8 cellular contexts compared by ENCODE assay signal in genomic region chr1:162632234-162632666, GRCh38. TPM values are rescaled to one million over a fixed set of nuclear protein-coding genes. Genes with fewer than 3 reads are reported as not detected.
DNase-seq lines count a peak whose midpoint lies in the region; ATAC-seq and TF ChIP-seq lines count a peak whose summit lies in the region.

Gene DDR2 (plus strand): TSS chr1:162632464. CDS start chr1:162719064, 86,600 bp downstream.

- H3K36me3 Mint-ChIP-seq in type B pancreatic cell = no peaks in the 10 kb centered on the region

- H3K4me1 Mint-ChIP-seq in type B pancreatic cell (ENCODE audit: unreplicated experiment) = peaks cover 48% of the 10 kb centered on the region

- H3K14ac ChIP-seq in IMR-90 (replicated peaks; ENCODE audit: low read depth, low read length) (peak within 1 kb of the TSS; percentile 98), mesenchymal stem cell (ENCODE audit: low read length in 2 of 2) (no peak within 1 kb of the TSS)

- H3K4me3 Mint-ChIP-seq in type B pancreatic cell = peak within 1 kb of the TSS; percentile 88

- TF ChIP-seq RAD21 in IMR-90 (IDR thresholded peaks at IDR 0.05; ENCODE audit: low read length) = no peak

- peak; percentile 96 for DNase-seq in IMR-90
- DNase-seq in colonic mucosa = peak; percentile 57
- peak; percentile 82 for DNase-seq in mesenchymal stem cell
- no peak for DNase-seq in type B pancreatic cell (ENCODE audit: extremely low spot score, unreplicated experiment)
- DNase-seq in NCI-H526 treated with DMSO at 0.1 percent for 48 hours (lab: John Stamatoyannopoulos, UW) = no peak

- H3K27ac ChIP-seq in IMR-90 (ENCODE audit: insufficient read depth, low read length) = peak within 1 kb of the TSS; percentile 93
- peak within 1 kb of the TSS; percentile 73 for H3K27ac ChIP-seq in colonic mucosa
- peak within 1 kb of the TSS; percentile 95 for H3K27ac ChIP-seq in mesenchymal stem cell (ENCODE audit: low read length, poor library complexity, severe bottlenecking)

- in situ Hi-C loops in IMR-90 (cut with MboI; ENCODE audit: low sequenced_read_pairs) = no loop called here

- H3K27ac Mint-ChIP-seq in type B pancreatic cell = peak within 1 kb of the TSS; percentile 37

- POLR2A ChIA-PET in IMR-90 (lab: Charles Lee; ENCODE audit: unreplicated experiment) = interaction anchor here (0.8 to 1.3 kb wide), 4 partner anchors 12 to 146 kb away, joined by 3 read pairs; no protein-coding TSS in a partner anchor

- peak within 1 kb of the TSS; percentile 96 for H3K23ac ChIP-seq in IMR-90 (ENCODE audit: low read depth, low read length)
- no peak within 1 kb of the TSS for H3K23ac ChIP-seq in mesenchymal stem cell (ENCODE audit: low read length in 2 of 2)

- peak within 1 kb of the TSS; percentile 71 for H3K4me2 ChIP-seq in IMR-90 (ENCODE audit: low read depth, low read length)
- peak within 1 kb of the TSS; percentile 62 for H3K4me2 ChIP-seq in mesenchymal stem cell (ENCODE audit: low read length, poor library complexity, severe bottlenecking)

- peak within 1 kb of the TSS; percentile 99 for H3K56ac ChIP-seq in IMR-90 (ENCODE audit: extremely low read depth, insufficient read depth, low read length)

- H2BK120ac ChIP-seq in IMR-90 (ENCODE audit: low read depth, low read length) (peak within 1 kb of the TSS; percentile 96), mesenchymal stem cell (ENCODE audit: low read depth, low read length) (peak within 1 kb of the TSS; percentile 93)

- H3K27me3 ChIP-seq in IMR-90 (ENCODE audit: control insufficient read depth, insufficient read depth, low read length) = no peaks in the 10 kb centered on the region
- no peaks in the 10 kb centered on the region for H3K27me3 ChIP-seq in colonic mucosa
- no peaks in the 10 kb centered on the region for H3K27me3 ChIP-seq in mesenchymal stem cell (ENCODE audit: control insufficient read depth in 1 of 2, insufficient read depth in 1 of 2, low read length in 2 of 2)

- H3K27me3 Mint-ChIP-seq in type B pancreatic cell = no peaks in the 10 kb centered on the region

- H2AFZ ChIP-seq in IMR-90 (replicated peaks; ENCODE audit: low read length, poor library complexity) = peak within 1 kb of the TSS; percentile 66
- no peak within 1 kb of the TSS for H2AFZ ChIP-seq in mesenchymal stem cell (ENCODE audit: low read depth, low read length)

- dilution Hi-C loops in IMR-90 (cut with HindIII; ENCODE audit: low sequenced_read_pairs, unreplicated experiment) = no loop called here

- peak within 1 kb of the TSS; percentile 91 for H2AK9ac ChIP-seq in IMR-90 (replicated peaks; ENCODE audit: low read depth, low read length, poor library complexity)

- WGBS in IMR-90 (ENCODE audit: extremely low coverage in 2 of 2, insufficient read length in 1 of 2), 2 experiments = no CpG with 5 or more reads among the region's 4 CpGs
- WGBS in mesenchymal stem cell = 67% methylated on average over 4 of the region's 4 CpGs

- BruUV-seq in IMR-90 (replicated peaks; lab: Mats Ljungman, UMichigan) = no TSS peak

- H2AK5ac ChIP-seq in IMR-90 (ENCODE audit: low read depth, low read length) (peak within 1 kb of the TSS; percentile 92), mesenchymal stem cell (ENCODE audit: low read length, severe bottlenecking) (peak within 1 kb of the TSS; percentile 26)

- peak within 1 kb of the TSS; percentile 92 for H3K9ac ChIP-seq in IMR-90 (ENCODE audit: low read depth, low read length)
- peak within 1 kb of the TSS; percentile 27 to 44 for H3K9ac ChIP-seq in colonic mucosa (ENCODE audit: low read depth in 2 of 2, low read length in 2 of 2)
- peak within 1 kb of the TSS; percentile 96 for H3K9ac ChIP-seq in mesenchymal stem cell (ENCODE audit: low read length)

- H4K8ac ChIP-seq in IMR-90 (ENCODE audit: low read depth in 2 of 2, low read length in 2 of 2) (peak within 1 kb of the TSS; percentile 74 to 88), mesenchymal stem cell (ENCODE audit: low read length) (peak within 1 kb of the TSS; percentile 86)

- H3K4ac ChIP-seq in IMR-90 (ENCODE audit: low read depth, low read length) (peak within 1 kb of the TSS; percentile 97), mesenchymal stem cell (ENCODE audit: low read depth in 1 of 2, low read length in 2 of 2) (peak within 1 kb of the TSS; percentile 5 to 71)

- H3K18ac ChIP-seq in IMR-90 (ENCODE audit: low read depth, low read length) (peak within 1 kb of the TSS; percentile 97), mesenchymal stem cell (ENCODE audit: low read depth in 1 of 2, low read length in 2 of 2) (peak within 1 kb of the TSS; percentile 72 to 88)

- H3K9me3 ChIP-seq in IMR-90 (ENCODE audit: control insufficient read depth, insufficient read depth, low read length) (no peaks in the 10 kb centered on the region), colonic mucosa (no peaks in the 10 kb centered on the region), mesenchymal stem cell (ENCODE audit: control insufficient read depth, low read length) (no peaks in the 10 kb centered on the region)

- peaks cover 22% of the 10 kb centered on the region for H3K9me1 ChIP-seq in IMR-90 (ENCODE audit: insufficient read depth, low read length)

- H2BK15ac ChIP-seq in IMR-90 (ENCODE audit: low read depth, low read length) (peak within 1 kb of the TSS; percentile 91; the same call in 2 of the 3 replicates), mesenchymal stem cell (ENCODE audit: low read depth, poor library complexity, severe bottlenecking) (peak within 1 kb of the TSS; percentile 82)

- no peaks in the 10 kb centered on the region for H3K9me3 Mint-ChIP-seq in type B pancreatic cell

- intact Hi-C loops in IMR-90 (cut with micrococcal nuclease) = loop anchor here (1.0 to 10.0 kb wide), 4 partner anchors 19 to 143 kb away; no protein-coding TSS in a partner anchor
- intact Hi-C loops in colonic mucosa (cut with DNase I) = loop anchor here (5.0 kb wide), 1 partner anchor 45 kb away; no protein-coding TSS in a partner anchor

- peak within 1 kb of the TSS; percentile 94 for H4K5ac ChIP-seq in IMR-90 (ENCODE audit: low read depth, low read length)

- peak; percentile 72; the same call in 1 of the 2 replicates for TF ChIP-seq POLR2A in IMR-90 (IDR thresholded peaks at IDR 0.05; ENCODE audit: low read depth, low read length)

- H3K4me3 ChIP-seq in IMR-90 (ENCODE audit: insufficient read depth, low read depth, low read length) (peak within 1 kb of the TSS; percentile 76), colonic mucosa (peak within 1 kb of the TSS; percentile 18), mesenchymal stem cell (ENCODE audit: insufficient read depth in 1 of 2, low read depth in 1 of 2, low read length in 2 of 2) (peak within 1 kb of the TSS; percentile 34 to 97)

- peak; percentile 42 for ATAC-seq in IMR-90 (ENCODE audit: low read depth)
- no peak for ATAC-seq in GM19455 (IDR thresholded peaks at IDR 0.05; ENCODE audit: unreplicated experiment)
- ATAC-seq in HG02973 (IDR thresholded peaks at IDR 0.05; ENCODE audit: unreplicated experiment) = no peak
- no peak for ATAC-seq in HG03280 (IDR thresholded peaks at IDR 0.05; ENCODE audit: unreplicated experiment)

- H3K36me3 ChIP-seq in IMR-90 (ENCODE audit: control insufficient read depth, insufficient read depth, low read length) (no peaks in the 10 kb centered on the region), colonic mucosa (no peaks in the 10 kb centered on the region), mesenchymal stem cell (ENCODE audit: control insufficient read depth in 1 of 2, insufficient read depth in 2 of 2, low read depth in 1 of 2, low read length in 2 of 2) (no peaks in the 10 kb centered on the region)

- TF ChIP-seq CTCF in IMR-90 (conservative IDR thresholded peaks at IDR 0.05; ENCODE audit: low read depth, low read length) = no peak
- TF ChIP-seq CTCF in colonic mucosa (IDR thresholded peaks at IDR 0.05) = no peak
- no peak for TF ChIP-seq CTCF in type B pancreatic cell (conservative IDR thresholded peaks at IDR 0.05)

- peaks cover 0 to 50% of the 10 kb centered on the region in 2 experiments; a peak in 2 of 4 replicates for H3K79me1 ChIP-seq in IMR-90 (ENCODE audit: low read depth in 1 of 2, low read length in 2 of 2)
- H3K79me1 ChIP-seq in mesenchymal stem cell (replicated peaks; ENCODE audit: low read length, poor library complexity, severe bottlenecking) = peaks cover 6% of the 10 kb centered on the region

- H2BK5ac ChIP-seq in IMR-90 (ENCODE audit: low read depth, low read length, poor library complexity, severe bottlenecking) = peak within 1 kb of the TSS; percentile 90
- peak within 1 kb of the TSS; percentile 71 for H2BK5ac ChIP-seq in mesenchymal stem cell (ENCODE audit: low read depth, low read length, poor library complexity, severe bottlenecking)

- H2BK12ac ChIP-seq in mesenchymal stem cell (ENCODE audit: low read length in 2 of 2) = peak within 1 kb of the TSS; percentile 71 to 94

- H4K91ac ChIP-seq in IMR-90 (ENCODE audit: insufficient read depth, low read depth, low read length) = peak within 1 kb of the TSS; percentile 98
- peak within 1 kb of the TSS; percentile 70 for H4K91ac ChIP-seq in mesenchymal stem cell (ENCODE audit: low read length)

- CTCF ChIA-PET in IMR-90 (lab: Yijun Ruan, JAX) = interaction anchor here (0.6 to 1.2 kb wide), 2 partner anchors 46 to 91 kb away, joined by 3 to 4 read pairs; no protein-coding TSS in a partner anchor

- peak within 1 kb of the TSS; percentile 98 for H2BK20ac ChIP-seq in IMR-90 (ENCODE audit: low read depth, low read length)

- H3K4me1 ChIP-seq in IMR-90 (ENCODE audit: control insufficient read depth, insufficient read depth, low read length) (peaks cover 17% of the 10 kb centered on the region), colonic mucosa (no peaks in the 10 kb centered on the region), mesenchymal stem cell (ENCODE audit: control insufficient read depth, insufficient read depth, low read depth, low read length) (peaks cover 12% of the 10 kb centered on the region)

- peaks cover 28% of the 10 kb centered on the region for H4K20me1 ChIP-seq in IMR-90 (ENCODE audit: insufficient read depth, low read length)

TF ChIP-seq in IMR-90, 13 proteins besides CTCF, POLR2A, EP300 and RAD21 (continues in another document):
- TF ChIP-seq RFX5 (IDR thresholded peaks at IDR 0.05; ENCODE audit: low read depth, low read length) = no peak

RNA-seq across cellular contexts. Expression of gene DDR2, which starts in this region (rescaled TPM):
- total RNA-seq in IMR-90 (2012; rRNA removed) (194 and 245 TPM in 2 replicates), colonic mucosa (10 to 100 TPM in 1 of 2 donors, 1 to 10 TPM in 1; 7.6 to 26.5 TPM), type B pancreatic cell (ENCODE audit: low replicate concordance) (1.8 and 54.4 TPM in 2 replicates)
- polyA plus RNA-seq in IMR-90 (2012; rRNA removed) = 64.3 and 66.1 TPM in 2 replicates
- 30.4 and 36.7 TPM in 2 replicates for polyA plus RNA-seq in IMR-90 (2012; cell fraction: cytosol; rRNA removed)
- 28.4 and 79.2 TPM in 2 replicates for polyA plus RNA-seq in IMR-90 (2012; cell fraction: nucleus; rRNA removed; ENCODE audit: low replicate concordance)
- polyA plus RNA-seq in mesenchymal stem cell (2013, experiment 1 of 2) = 25.2 TPM
- 23.9 TPM for polyA plus RNA-seq in mesenchymal stem cell (2013, experiment 2 of 2)

Comparison
In these comparisons a context has a peak if more than half of its experiments do, and no peak if none do; other contexts are left out.
1. DNase-seq: peak in IMR-90 (single experiment), colonic mucosa (single experiment) and mesenchymal stem cell (single experiment); none in type B pancreatic cell (single experiment) and NCI-H526 treated with DMSO at 0.1 percent for 48 hours (single experiment).
2. H3K4me3 ChIP-seq: peak in every context shown above with its lines; median percentile 76 in IMR-90; 66 in mesenchymal stem cell; 18 in colonic mucosa.
3. H3K9ac ChIP-seq: peak in every context shown above with its lines; median percentile 96 in mesenchymal stem cell; 92 in IMR-90; 36 in colonic mucosa.
4. Peak in every context shown above with its lines, with median percentiles within 50 percentile points of each other: H3K27ac ChIP-seq.